1 cellular context compared by ENCODE assay signal in the genomic region with DNA sequence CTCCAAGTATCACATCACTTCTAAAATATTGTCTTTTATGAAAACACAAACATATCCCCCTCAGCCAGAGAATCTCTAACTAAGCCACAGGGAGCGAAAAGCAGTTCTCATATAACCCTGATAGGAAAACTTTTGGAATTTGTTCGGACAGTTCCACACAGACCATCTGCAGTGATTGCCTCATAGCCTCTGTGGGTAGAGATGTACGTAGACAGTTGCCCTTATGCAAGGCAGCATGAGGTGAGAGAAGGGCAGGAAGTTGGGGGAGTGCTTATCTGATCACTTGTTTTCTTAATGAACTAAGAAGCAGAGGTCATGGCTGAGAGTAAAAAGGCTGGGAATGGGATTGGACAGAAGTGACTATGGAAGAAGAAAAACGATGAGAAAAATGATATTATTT.
TF ChIP-seq lines count a peak whose summit lies in the region.

No MANE protein-coding gene starts in this region.

TF ChIP-seq in HepG2, 621 proteins besides CTCF, POLR2A, EP300 and RAD21 (continued from another document and continues in another):
- no peak for TF ChIP-seq ZFAT (CRISPR knock-in tag; conservative IDR thresholded peaks at IDR 0.05)
- no peak for TF ChIP-seq MTA1 (CRISPR knock-in tag; IDR thresholded peaks at IDR 0.05; ENCODE audit: borderline replicate concordance)
- TF ChIP-seq HMGA1 (CRISPR knock-in tag; conservative IDR thresholded peaks at IDR 0.05): no peak
- TF ChIP-seq ZNF563 (CRISPR knock-in tag; IDR thresholded peaks at IDR 0.05): no peak
- TF ChIP-seq, protein P1, sequence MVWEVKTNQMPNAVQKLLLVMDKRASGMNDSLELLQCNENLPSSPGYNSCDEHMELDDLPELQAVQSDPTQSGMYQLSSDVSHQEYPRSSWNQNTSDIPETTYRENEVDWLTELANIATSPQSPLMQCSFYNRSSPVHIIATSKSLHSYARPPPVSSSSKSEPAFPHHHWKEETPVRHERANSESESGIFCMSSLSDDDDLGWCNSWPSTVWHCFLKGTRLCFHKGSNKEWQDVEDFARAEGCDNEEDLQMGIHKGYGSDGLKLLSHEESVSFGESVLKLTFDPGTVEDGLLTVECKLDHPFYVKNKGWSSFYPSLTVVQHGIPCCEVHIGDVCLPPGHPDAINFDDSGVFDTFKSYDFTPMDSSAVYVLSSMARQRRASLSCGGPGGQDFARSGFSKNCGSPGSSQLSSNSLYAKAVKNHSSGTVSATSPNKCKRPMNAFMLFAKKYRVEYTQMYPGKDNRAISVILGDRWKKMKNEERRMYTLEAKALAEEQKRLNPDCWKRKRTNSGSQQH (CRISPR knock-in tag; IDR thresholded peaks at IDR 0.05; ENCODE audit: low read depth): peak; percentile 87; the same call in 1 of the 2 replicates
- peak; percentile 28; the same call in 1 of the 2 replicates for TF ChIP-seq KLF6 (CRISPR knock-in tag; IDR thresholded peaks at IDR 0.05)
- TF ChIP-seq CCDC6 (CRISPR knock-in tag; IDR thresholded peaks at IDR 0.05): peak; percentile 44; the same call in 1 of the 2 replicates
- peak; percentile 87 for TF ChIP-seq THAP11 (CRISPR knock-in tag; IDR thresholded peaks at IDR 0.05)
- no peak for TF ChIP-seq ZNF263 (CRISPR knock-in tag; IDR thresholded peaks at IDR 0.05)
- TF ChIP-seq ZFP90 (CRISPR knock-in tag; IDR thresholded peaks at IDR 0.05; ENCODE audit: borderline replicate concordance): no peak
- TF ChIP-seq, protein P2, sequence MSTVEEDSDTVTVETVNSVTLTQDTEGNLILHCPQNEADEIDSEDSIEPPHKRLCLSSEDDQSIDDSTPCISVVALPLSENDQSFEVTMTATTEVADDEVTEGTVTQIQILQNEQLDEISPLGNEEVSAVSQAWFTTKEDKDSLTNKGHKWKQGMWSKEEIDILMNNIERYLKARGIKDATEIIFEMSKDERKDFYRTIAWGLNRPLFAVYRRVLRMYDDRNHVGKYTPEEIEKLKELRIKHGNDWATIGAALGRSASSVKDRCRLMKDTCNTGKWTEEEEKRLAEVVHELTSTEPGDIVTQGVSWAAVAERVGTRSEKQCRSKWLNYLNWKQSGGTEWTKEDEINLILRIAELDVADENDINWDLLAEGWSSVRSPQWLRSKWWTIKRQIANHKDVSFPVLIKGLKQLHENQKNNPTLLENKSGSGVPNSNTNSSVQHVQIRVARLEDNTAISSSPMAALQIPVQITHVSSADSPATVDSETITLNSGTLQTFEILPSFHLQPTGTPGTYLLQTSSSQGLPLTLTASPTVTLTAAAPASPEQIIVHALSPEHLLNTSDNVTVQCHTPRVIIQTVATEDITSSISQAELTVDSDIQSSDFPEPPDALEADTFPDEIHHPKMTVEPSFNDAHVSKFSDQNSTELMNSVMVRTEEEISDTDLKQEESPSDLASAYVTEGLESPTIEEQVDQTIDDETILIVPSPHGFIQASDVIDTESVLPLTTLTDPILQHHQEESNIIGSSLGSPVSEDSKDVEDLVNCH (CRISPR knock-in tag; IDR thresholded peaks at IDR 0.05): no peak
- peak; percentile 67 for TF ChIP-seq RFX5 (IDR thresholded peaks at IDR 0.05; ENCODE audit: low read depth, low read length)
- no peak for TF ChIP-seq ZNF83 (CRISPR knock-in tag; IDR thresholded peaks at IDR 0.05; ENCODE audit: borderline replicate concordance)
- TF ChIP-seq ZNF839 (CRISPR knock-in tag; IDR thresholded peaks at IDR 0.05; ENCODE audit: borderline replicate concordance): no peak
- no peak for TF ChIP-seq ZNF720 (CRISPR knock-in tag; IDR thresholded peaks at IDR 0.05)
- no peak for TF ChIP-seq ZNF253 (CRISPR knock-in tag; IDR thresholded peaks at IDR 0.05; ENCODE audit: borderline replicate concordance)
- TF ChIP-seq, protein P3, sequence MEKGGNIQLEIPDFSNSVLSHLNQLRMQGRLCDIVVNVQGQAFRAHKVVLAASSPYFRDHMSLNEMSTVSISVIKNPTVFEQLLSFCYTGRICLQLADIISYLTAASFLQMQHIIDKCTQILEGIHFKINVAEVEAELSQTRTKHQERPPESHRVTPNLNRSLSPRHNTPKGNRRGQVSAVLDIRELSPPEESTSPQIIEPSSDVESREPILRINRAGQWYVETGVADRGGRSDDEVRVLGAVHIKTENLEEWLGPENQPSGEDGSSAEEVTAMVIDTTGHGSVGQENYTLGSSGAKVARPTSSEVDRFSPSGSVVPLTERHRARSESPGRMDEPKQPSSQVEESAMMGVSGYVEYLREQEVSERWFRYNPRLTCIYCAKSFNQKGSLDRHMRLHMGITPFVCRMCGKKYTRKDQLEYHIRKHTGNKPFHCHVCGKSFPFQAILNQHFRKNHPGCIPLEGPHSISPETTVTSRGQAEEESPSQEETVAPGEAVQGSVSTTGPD (CRISPR knock-in tag; IDR thresholded peaks at IDR 0.05): 0 out of 2 replicates have a peak, but pooled peaks have one; percentile 20
- TF ChIP-seq, protein P4, sequence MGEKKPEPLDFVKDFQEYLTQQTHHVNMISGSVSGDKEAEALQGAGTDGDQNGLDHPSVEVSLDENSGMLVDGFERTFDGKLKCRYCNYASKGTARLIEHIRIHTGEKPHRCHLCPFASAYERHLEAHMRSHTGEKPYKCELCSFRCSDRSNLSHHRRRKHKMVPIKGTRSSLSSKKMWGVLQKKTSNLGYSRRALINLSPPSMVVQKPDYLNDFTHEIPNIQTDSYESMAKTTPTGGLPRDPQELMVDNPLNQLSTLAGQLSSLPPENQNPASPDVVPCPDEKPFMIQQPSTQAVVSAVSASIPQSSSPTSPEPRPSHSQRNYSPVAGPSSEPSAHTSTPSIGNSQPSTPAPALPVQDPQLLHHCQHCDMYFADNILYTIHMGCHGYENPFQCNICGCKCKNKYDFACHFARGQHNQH (CRISPR knock-in tag; IDR thresholded peaks at IDR 0.05): peak; percentile 98
- TF ChIP-seq FOXJ3 (CRISPR knock-in tag; IDR thresholded peaks at IDR 0.05; ENCODE audit: borderline replicate concordance): peak; percentile 75; the same call in 1 of the 2 replicates
- no peak for TF ChIP-seq ZNF703 (CRISPR knock-in tag; IDR thresholded peaks at IDR 0.05; ENCODE audit: borderline replicate concordance)
- TF ChIP-seq, protein P5, sequence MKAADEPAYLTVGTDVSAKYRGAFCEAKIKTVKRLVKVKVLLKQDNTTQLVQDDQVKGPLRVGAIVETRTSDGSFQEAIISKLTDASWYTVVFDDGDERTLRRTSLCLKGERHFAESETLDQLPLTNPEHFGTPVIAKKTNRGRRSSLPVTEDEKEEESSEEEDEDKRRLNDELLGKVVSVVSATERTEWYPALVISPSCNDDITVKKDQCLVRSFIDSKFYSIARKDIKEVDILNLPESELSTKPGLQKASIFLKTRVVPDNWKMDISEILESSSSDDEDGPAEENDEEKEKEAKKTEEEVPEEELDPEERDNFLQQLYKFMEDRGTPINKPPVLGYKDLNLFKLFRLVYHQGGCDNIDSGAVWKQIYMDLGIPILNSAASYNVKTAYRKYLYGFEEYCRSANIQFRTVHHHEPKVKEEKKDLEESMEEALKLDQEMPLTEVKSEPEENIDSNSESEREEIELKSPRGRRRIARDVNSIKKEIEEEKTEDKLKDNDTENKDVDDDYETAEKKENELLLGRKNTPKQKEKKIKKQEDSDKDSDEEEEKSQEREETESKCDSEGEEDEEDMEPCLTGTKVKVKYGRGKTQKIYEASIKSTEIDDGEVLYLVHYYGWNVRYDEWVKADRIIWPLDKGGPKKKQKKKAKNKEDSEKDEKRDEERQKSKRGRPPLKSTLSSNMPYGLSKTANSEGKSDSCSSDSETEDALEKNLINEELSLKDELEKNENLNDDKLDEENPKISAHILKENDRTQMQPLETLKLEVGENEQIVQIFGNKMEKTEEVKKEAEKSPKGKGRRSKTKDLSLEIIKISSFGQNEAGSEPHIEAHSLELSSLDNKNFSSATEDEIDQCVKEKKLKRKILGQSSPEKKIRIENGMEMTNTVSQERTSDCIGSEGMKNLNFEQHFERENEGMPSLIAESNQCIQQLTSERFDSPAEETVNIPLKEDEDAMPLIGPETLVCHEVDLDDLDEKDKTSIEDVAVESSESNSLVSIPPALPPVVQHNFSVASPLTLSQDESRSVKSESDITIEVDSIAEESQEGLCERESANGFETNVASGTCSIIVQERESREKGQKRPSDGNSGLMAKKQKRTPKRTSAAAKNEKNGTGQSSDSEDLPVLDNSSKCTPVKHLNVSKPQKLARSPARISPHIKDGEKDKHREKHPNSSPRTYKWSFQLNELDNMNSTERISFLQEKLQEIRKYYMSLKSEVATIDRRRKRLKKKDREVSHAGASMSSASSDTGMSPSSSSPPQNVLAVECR (CRISPR knock-in tag; IDR thresholded peaks at IDR 0.05; ENCODE audit: borderline replicate concordance): peak; percentile 72; the same call in 1 of the 2 replicates
- no peak for TF ChIP-seq FOXC1 (CRISPR knock-in tag; IDR thresholded peaks at IDR 0.05; ENCODE audit: borderline replicate concordance)
- no peak for TF ChIP-seq ZNF180 (CRISPR knock-in tag; IDR thresholded peaks at IDR 0.05; ENCODE audit: borderline replicate concordance, low read depth)
- TF ChIP-seq FIP1L1 (IDR thresholded peaks at IDR 0.05; ENCODE audit: borderline replicate concordance, insufficient read depth, low read depth, low read length): no peak
- TF ChIP-seq ZNF501 (CRISPR knock-in tag; IDR thresholded peaks at IDR 0.05): peak; percentile 49; the same call in 1 of the 2 replicates
- TF ChIP-seq, protein P6, sequence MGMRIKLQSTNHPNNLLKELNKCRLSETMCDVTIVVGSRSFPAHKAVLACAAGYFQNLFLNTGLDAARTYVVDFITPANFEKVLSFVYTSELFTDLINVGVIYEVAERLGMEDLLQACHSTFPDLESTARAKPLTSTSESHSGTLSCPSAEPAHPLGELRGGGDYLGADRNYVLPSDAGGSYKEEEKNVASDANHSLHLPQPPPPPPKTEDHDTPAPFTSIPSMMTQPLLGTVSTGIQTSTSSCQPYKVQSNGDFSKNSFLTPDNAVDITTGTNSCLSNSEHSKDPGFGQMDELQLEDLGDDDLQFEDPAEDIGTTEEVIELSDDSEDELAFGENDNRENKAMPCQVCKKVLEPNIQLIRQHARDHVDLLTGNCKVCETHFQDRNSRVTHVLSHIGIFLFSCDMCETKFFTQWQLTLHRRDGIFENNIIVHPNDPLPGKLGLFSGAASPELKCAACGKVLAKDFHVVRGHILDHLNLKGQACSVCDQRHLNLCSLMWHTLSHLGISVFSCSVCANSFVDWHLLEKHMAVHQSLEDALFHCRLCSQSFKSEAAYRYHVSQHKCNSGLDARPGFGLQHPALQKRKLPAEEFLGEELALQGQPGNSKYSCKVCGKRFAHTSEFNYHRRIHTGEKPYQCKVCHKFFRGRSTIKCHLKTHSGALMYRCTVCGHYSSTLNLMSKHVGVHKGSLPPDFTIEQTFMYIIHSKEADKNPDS (CRISPR knock-in tag; IDR thresholded peaks at IDR 0.05): no peak
- no peak for TF ChIP-seq RBM39 (IDR thresholded peaks at IDR 0.05; ENCODE audit: low read depth, low read length, poor library complexity, severe bottlenecking)
- no peak for TF ChIP-seq ZFP41 (CRISPR knock-in tag; IDR thresholded peaks at IDR 0.05; ENCODE audit: borderline replicate concordance)
- no peak for TF ChIP-seq ZNF660 (CRISPR knock-in tag; IDR thresholded peaks at IDR 0.05; ENCODE audit: borderline replicate concordance, low read depth)
- no peak for TF ChIP-seq ZNF713 (CRISPR knock-in tag; IDR thresholded peaks at IDR 0.05)
- peak; percentile 98; the same call in 1 of the 2 replicates for TF ChIP-seq ZKSCAN8 (CRISPR knock-in tag; IDR thresholded peaks at IDR 0.05; ENCODE audit: borderline replicate concordance)
- TF ChIP-seq, protein P7, sequence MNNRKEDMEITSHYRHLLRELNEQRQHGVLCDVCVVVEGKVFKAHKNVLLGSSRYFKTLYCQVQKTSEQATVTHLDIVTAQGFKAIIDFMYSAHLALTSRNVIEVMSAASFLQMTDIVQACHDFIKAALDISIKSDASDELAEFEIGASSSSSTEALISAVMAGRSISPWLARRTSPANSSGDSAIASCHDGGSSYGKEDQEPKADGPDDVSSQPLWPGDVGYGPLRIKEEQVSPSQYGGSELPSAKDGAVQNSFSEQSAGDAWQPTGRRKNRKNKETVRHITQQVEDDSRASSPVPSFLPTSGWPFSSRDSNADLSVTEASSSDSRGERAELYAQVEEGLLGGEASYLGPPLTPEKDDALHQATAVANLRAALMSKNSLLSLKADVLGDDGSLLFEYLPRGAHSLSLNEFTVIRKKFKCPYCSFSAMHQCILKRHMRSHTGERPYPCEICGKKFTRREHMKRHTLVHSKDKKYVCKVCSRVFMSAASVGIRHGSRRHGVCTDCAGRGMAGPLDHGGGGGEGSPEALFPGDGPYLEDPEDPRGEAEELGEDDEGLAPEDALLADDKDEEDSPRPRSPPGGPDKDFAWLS (CRISPR knock-in tag; IDR thresholded peaks at IDR 0.05; ENCODE audit: borderline replicate concordance): no peak
- TF ChIP-seq ZNF326 (CRISPR knock-in tag; IDR thresholded peaks at IDR 0.05; ENCODE audit: borderline replicate concordance): no peak
- TF ChIP-seq WIZ (CRISPR knock-in tag; IDR thresholded peaks at IDR 0.05): no peak
- no peak for TF ChIP-seq ZNF782 (CRISPR knock-in tag; IDR thresholded peaks at IDR 0.05; ENCODE audit: borderline replicate concordance)
- TF ChIP-seq CBX5 (CRISPR knock-in tag; IDR thresholded peaks at IDR 0.05; ENCODE audit: borderline replicate concordance): peak; percentile 95
- TF ChIP-seq IKZF1 (IDR thresholded peaks at IDR 0.05): no peak
- TF ChIP-seq, protein P8, sequence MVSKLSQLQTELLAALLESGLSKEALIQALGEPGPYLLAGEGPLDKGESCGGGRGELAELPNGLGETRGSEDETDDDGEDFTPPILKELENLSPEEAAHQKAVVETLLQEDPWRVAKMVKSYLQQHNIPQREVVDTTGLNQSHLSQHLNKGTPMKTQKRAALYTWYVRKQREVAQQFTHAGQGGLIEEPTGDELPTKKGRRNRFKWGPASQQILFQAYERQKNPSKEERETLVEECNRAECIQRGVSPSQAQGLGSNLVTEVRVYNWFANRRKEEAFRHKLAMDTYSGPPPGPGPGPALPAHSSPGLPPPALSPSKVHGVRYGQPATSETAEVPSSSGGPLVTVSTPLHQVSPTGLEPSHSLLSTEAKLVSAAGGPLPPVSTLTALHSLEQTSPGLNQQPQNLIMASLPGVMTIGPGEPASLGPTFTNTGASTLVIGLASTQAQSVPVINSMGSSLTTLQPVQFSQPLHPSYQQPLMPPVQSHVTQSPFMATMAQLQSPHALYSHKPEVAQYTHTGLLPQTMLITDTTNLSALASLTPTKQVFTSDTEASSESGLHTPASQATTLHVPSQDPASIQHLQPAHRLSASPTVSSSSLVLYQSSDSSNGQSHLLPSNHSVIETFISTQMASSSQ (IDR thresholded peaks at IDR 0.05; ENCODE audit: low read depth): no peak; the same call in none of the 2 replicates
- TF ChIP-seq, protein P8 (CRISPR knock-in tag; IDR thresholded peaks at IDR 0.05; ENCODE audit: borderline replicate concordance): peak; percentile 79; the same call in 1 of the 2 replicates
- TF ChIP-seq CBX2 (IDR thresholded peaks at IDR 0.05; ENCODE audit: low read depth, low read length): no peak
- no peak for TF ChIP-seq CBX2 (CRISPR knock-in tag; IDR thresholded peaks at IDR 0.05; ENCODE audit: low read depth)
- TF ChIP-seq LCORL (IDR thresholded peaks at IDR 0.05): peak; percentile 87
- peak; percentile 97 for TF ChIP-seq LCORL (CRISPR knock-in tag; IDR thresholded peaks at IDR 0.05)
- TF ChIP-seq CHD2 (IDR thresholded peaks at IDR 0.05; ENCODE audit: low read depth, low read length): no peak
